ENCODE assay signal across 11 cellular contexts in genomic region chr17:2253768-2254406, GRCh38. TPM values are rescaled to one million over a fixed set of nuclear protein-coding genes. Genes with fewer than 3 reads are reported as not detected.
DNase-seq lines count a peak whose midpoint lies in the region; ATAC-seq and TF ChIP-seq lines count a peak whose summit lies in the region.
"Had no signal": no experiment of that assay in that cellular context is flagged by ENCODE, and none has a peak within 500 bp of the region (broad histone marks: within the 10 kb centered on the region; RNA-seq: fewer than 3 reads in every experiment).

No MANE protein-coding gene starts in this region.

- H3K9me3 ChIP-seq in CD8-positive, alpha-beta T cell (ENCODE audit: low read length) = no peaks in the 10 kb centered on the region

- no peak for DNase-seq in CD8-positive, alpha-beta T cell
- peak; percentile 56 for DNase-seq in activated T-helper 2 cell treated with anti-CD3 and anti-CD28 coated beads, Interferon-gamma antibody, Interleukin-2, Interleukin-4, amounts not matched to agents 10 μg/mL and 5 μg/mL and 100 μg/mL, durations not matched to agents 14 hours and 24 hours and 36 hours (ENCODE audit: low spot score)
- no peak for DNase-seq in WTC11 (ENCODE audit: low spot score)
- no peak for DNase-seq in amygdala (lab: John Stamatoyannopoulos, UW)

- POLR2A ChIA-PET in CD8-positive, alpha-beta T cell (lab: Charles Lee) = interaction anchor here (0.6 to 2.2 kb wide), 6 partner anchors 9 to 401 kb away, joined by 3 to 12 read pairs (median 4); no protein-coding TSS in a partner anchor
- POLR2A ChIA-PET in WTC11 (lab: Charles Lee) = no interaction called here

- H3K27ac ChIP-seq in CD8-positive, alpha-beta T cell (ENCODE audit: low read depth, low read length) = no peak overlapping the region
- H3K27ac ChIP-seq: C4-2B had no signal

- no peaks in the 10 kb centered on the region for H3K27me3 Mint-ChIP-seq in CD8-positive, alpha-beta T cell (ENCODE audit: low read depth)
- no peaks in the 10 kb centered on the region for H3K27me3 Mint-ChIP-seq in activated T-helper 2 cell treated with anti-CD3 and anti-CD28 coated beads, Interferon-gamma antibody, Interleukin-2, Interleukin-4, amounts not matched to agents 10 μg/mL and 5 μg/mL and 100 μg/mL, durations not matched to agents 14 hours and 24 hours and 36 hours (ENCODE audit: low read depth)
- no peaks in the 10 kb centered on the region for H3K27me3 Mint-ChIP-seq in WTC11 (ENCODE audit: low read depth)
- H3K27me3 Mint-ChIP-seq: progenitor cell of endocrine pancreas had no signal

- H3K4me1 ChIP-seq in CD8-positive, alpha-beta T cell (ENCODE audit: insufficient read depth, low read length) = peaks cover 54% of the 10 kb centered on the region

- TF ChIP-seq CTCF in CD8-positive, alpha-beta T cell (IDR thresholded peaks at IDR 0.05) = no peak
- TF ChIP-seq CTCF in WTC11 (IDR thresholded peaks at IDR 0.05) = no peak

- peak; percentile 36 for ATAC-seq in CD8-positive, alpha-beta T cell
- peak; percentile 83 for ATAC-seq in GM19025 (IDR thresholded peaks at IDR 0.05; ENCODE audit: low read depth, unreplicated experiment)
- peak; percentile 89 for ATAC-seq in HG03064 (IDR thresholded peaks at IDR 0.05; ENCODE audit: low read depth, unreplicated experiment)
- ATAC-seq in WTC11 = no peak
- ATAC-seq in GM18511 (IDR thresholded peaks at IDR 0.05; ENCODE audit: unreplicated experiment) = no peak
- no peak for ATAC-seq in HG02588 (IDR thresholded peaks at IDR 0.05; ENCODE audit: unreplicated experiment)
- ATAC-seq: Panc1 had no signal

- no peaks in the 10 kb centered on the region for H3K9me3 Mint-ChIP-seq in CD8-positive, alpha-beta T cell
- H3K9me3 Mint-ChIP-seq in activated T-helper 2 cell treated with anti-CD3 and anti-CD28 coated beads, Interferon-gamma antibody, Interleukin-2, Interleukin-4, amounts not matched to agents 10 μg/mL and 5 μg/mL and 100 μg/mL, durations not matched to agents 14 hours and 24 hours and 36 hours = no peaks in the 10 kb centered on the region
- peaks cover 14% of the 10 kb centered on the region for H3K9me3 Mint-ChIP-seq in WTC11

- H3K36me3 ChIP-seq in CD8-positive, alpha-beta T cell (ENCODE audit: insufficient read depth, low read length) = no peaks in the 10 kb centered on the region

- intact Hi-C loops in CD8-positive, alpha-beta T cell (cut with DNase I, micrococcal nuclease) = no loop called here
- intact Hi-C loops in activated T-helper 2 cell treated with anti-CD3 and anti-CD28 coated beads, Interferon-gamma antibody, Interleukin-2, Interleukin-4, amounts not matched to agents 10 μg/mL and 5 μg/mL and 100 μg/mL, durations not matched to agents 14 hours and 24 hours and 36 hours (cut with micrococcal nuclease) = loop anchor here (1.0 kb wide), 1 partner anchor 12 kb away; no protein-coding TSS in a partner anchor

- peaks cover 49% of the 10 kb centered on the region for H3K36me3 Mint-ChIP-seq in CD8-positive, alpha-beta T cell
- peaks cover 68% of the 10 kb centered on the region for H3K36me3 Mint-ChIP-seq in activated T-helper 2 cell treated with anti-CD3 and anti-CD28 coated beads, Interferon-gamma antibody, Interleukin-2, Interleukin-4, amounts not matched to agents 10 μg/mL and 5 μg/mL and 100 μg/mL, durations not matched to agents 14 hours and 24 hours and 36 hours (ENCODE audit: low read depth)
- H3K36me3 Mint-ChIP-seq in WTC11 = peaks cover 33% of the 10 kb centered on the region

- H3K4me1 Mint-ChIP-seq in CD8-positive, alpha-beta T cell (ENCODE audit: low read depth) = peaks cover 61% of the 10 kb centered on the region
- peaks cover 61% of the 10 kb centered on the region for H3K4me1 Mint-ChIP-seq in activated T-helper 2 cell treated with anti-CD3 and anti-CD28 coated beads, Interferon-gamma antibody, Interleukin-2, Interleukin-4, amounts not matched to agents 10 μg/mL and 5 μg/mL and 100 μg/mL, durations not matched to agents 14 hours and 24 hours and 36 hours (ENCODE audit: low read depth)
- H3K4me1 Mint-ChIP-seq in WTC11 = no peaks in the 10 kb centered on the region

- no peaks in the 10 kb centered on the region for H3K27me3 ChIP-seq in CD8-positive, alpha-beta T cell (ENCODE audit: insufficient read depth, low read length)

- CTCF ChIA-PET in CD8-positive, alpha-beta T cell (lab: Charles Lee) = interaction anchor here (0.7 to 11.5 kb wide), 7 partner anchors 9 to 197 kb away, joined by 3 to 240 read pairs (median 7); partner anchors contain the start of gene HIC1
- CTCF ChIA-PET in WTC11 (lab: Charles Lee) = interaction anchor here (1.1 to 2.0 kb wide), 2 partner anchors 9 to 99 kb away, joined by 3 to 8 read pairs; no protein-coding TSS in a partner anchor

- H3K4me3 Mint-ChIP-seq in CD8-positive, alpha-beta T cell = no peak overlapping the region
- H3K4me3 Mint-ChIP-seq in activated T-helper 2 cell treated with anti-CD3 and anti-CD28 coated beads, Interferon-gamma antibody, Interleukin-2, Interleukin-4, amounts not matched to agents 10 μg/mL and 5 μg/mL and 100 μg/mL, durations not matched to agents 14 hours and 24 hours and 36 hours (ENCODE audit: low read depth) = peak overlapping the region; percentile 18
- no peak overlapping the region for H3K4me3 Mint-ChIP-seq in WTC11

- H3K4me3 ChIP-seq in CD8-positive, alpha-beta T cell (ENCODE audit: low read depth, low read length) = no peak overlapping the region

- H3K27ac Mint-ChIP-seq in CD8-positive, alpha-beta T cell = peak overlapping the region; percentile 84
- peak overlapping the region; percentile 92 for H3K27ac Mint-ChIP-seq in activated T-helper 2 cell treated with anti-CD3 and anti-CD28 coated beads, Interferon-gamma antibody, Interleukin-2, Interleukin-4, amounts not matched to agents 10 μg/mL and 5 μg/mL and 100 μg/mL, durations not matched to agents 14 hours and 24 hours and 36 hours
- H3K27ac Mint-ChIP-seq in WTC11 = no peak overlapping the region; the same call in 1 of the 2 replicates
- H3K27ac Mint-ChIP-seq: progenitor cell of endocrine pancreas had no signal

TF ChIP-seq in WTC11, 78 proteins besides CTCF, POLR2A, EP300 and RAD21:
- TF ChIP-seq SOX15 (CRISPR knock-in tag; IDR thresholded peaks at IDR 0.05) = no peak
- TF ChIP-seq, protein P1, sequence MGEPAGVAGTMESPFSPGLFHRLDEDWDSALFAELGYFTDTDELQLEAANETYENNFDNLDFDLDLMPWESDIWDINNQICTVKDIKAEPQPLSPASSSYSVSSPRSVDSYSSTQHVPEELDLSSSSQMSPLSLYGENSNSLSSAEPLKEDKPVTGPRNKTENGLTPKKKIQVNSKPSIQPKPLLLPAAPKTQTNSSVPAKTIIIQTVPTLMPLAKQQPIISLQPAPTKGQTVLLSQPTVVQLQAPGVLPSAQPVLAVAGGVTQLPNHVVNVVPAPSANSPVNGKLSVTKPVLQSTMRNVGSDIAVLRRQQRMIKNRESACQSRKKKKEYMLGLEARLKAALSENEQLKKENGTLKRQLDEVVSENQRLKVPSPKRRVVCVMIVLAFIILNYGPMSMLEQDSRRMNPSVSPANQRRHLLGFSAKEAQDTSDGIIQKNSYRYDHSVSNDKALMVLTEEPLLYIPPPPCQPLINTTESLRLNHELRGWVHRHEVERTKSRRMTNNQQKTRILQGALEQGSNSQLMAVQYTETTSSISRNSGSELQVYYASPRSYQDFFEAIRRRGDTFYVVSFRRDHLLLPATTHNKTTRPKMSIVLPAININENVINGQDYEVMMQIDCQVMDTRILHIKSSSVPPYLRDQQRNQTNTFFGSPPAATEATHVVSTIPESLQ (CRISPR knock-in tag; IDR thresholded peaks at IDR 0.05) = no peak
- TF ChIP-seq GRHL2 (CRISPR knock-in tag; IDR thresholded peaks at IDR 0.05; ENCODE audit: insufficient replicate concordance, severe bottlenecking) = no peak

RNA-seq across cellular contexts. Expression of gene SMG6, which starts 49.7 kb away (rescaled TPM):
- 10 to 100 TPM; 36.1 to 37.8 TPM for total RNA-seq in CD8-positive, alpha-beta T cell
- total RNA-seq in activated T-helper 2 cell treated with anti-CD3 and anti-CD28 coated beads, Interferon-gamma antibody, Interleukin-2, Interleukin-4, amounts not matched to agents 10 μg/mL and 5 μg/mL and 100 μg/mL, durations not matched to agents 14 hours and 24 hours and 36 hours = 33.5 and 43.0 TPM in 2 replicates
- 25.6 to 27.2 TPM (median 25.9 TPM) in 3 replicates for total RNA-seq in WTC11 (2021)

RNA-seq across cellular contexts. Expression of gene SRR, which starts 49.9 kb away (rescaled TPM):
- total RNA-seq in CD8-positive, alpha-beta T cell = 1 to 10 TPM; 1.8 to 2.9 TPM
- total RNA-seq in activated T-helper 2 cell treated with anti-CD3 and anti-CD28 coated beads, Interferon-gamma antibody, Interleukin-2, Interleukin-4, amounts not matched to agents 10 μg/mL and 5 μg/mL and 100 μg/mL, durations not matched to agents 14 hours and 24 hours and 36 hours = 17.3 and 18.4 TPM in 2 replicates
- total RNA-seq in WTC11 (2021) = 4.6 to 6.9 TPM (median 5.1 TPM) in 3 replicates

Comparison
In these comparisons a context has a peak if more than half of its experiments do, and no peak if none do; other contexts are left out.
1. ATAC-seq: peak in CD8-positive, alpha-beta T cell (single experiment), GM19025 (single experiment) and HG03064 (single experiment); none in WTC11 (single experiment), GM18511 (single experiment) and HG02588 (single experiment).